Comparison of ENCODE assay signal across 12 cellular contexts in the genomic region with DNA sequence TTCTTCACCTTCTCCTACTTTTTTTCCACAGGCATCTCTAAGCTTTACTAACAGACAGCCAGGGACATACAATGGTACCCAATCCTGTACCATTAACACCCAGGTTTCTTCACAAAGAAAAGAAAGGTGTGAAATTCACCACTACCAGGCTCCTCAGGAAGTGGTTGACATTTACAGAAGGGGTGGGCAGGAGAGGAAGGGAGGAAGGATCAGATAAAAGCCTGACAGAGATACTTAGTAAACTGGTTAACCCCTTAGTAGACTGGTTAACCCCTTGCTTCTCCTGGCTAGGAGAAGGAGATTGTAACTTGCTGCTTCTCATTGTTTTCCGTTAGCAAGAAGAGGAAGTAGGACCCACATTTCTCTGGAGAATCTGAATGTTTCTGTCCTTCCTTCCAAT. TPM values are rescaled to one million over a fixed set of nuclear protein-coding genes. Genes with fewer than 3 reads are reported as not detected.
A peak's percentile ranks its signal among the peaks of the same experiment; 100 is the strongest.
DNase-seq lines count a peak whose midpoint lies in the region; ATAC-seq, FAIRE-seq and TF ChIP-seq lines count a peak whose summit lies in the region.
"Had no signal": no experiment of that assay in that cellular context is flagged by ENCODE, and none has a peak within 500 bp of the region (broad histone marks: within the 10 kb centered on the region; RNA-seq: fewer than 3 reads in every experiment).

No MANE protein-coding gene starts in this region.

- no peak for TF ChIP-seq RAD21 in K562 (CRISPR knock-in tag; conservative IDR thresholded peaks at IDR 0.05 in 1 of 2, IDR thresholded peaks at IDR 0.05 in 1 of 2)

- POLR2A ChIA-PET in K562 (lab: Yijun Ruan, JAX): interaction anchor here (1.4 kb wide), 1 partner anchor 11 kb away, joined by 4 read pairs; no protein-coding TSS in a partner anchor

- H3K9me3 Mint-ChIP-seq in stimulated activated naive CD8-positive, alpha-beta T cell treated with anti-CD3 and anti-CD28 coated beads, Interleukin-15, amount 100 ng/mL, for 72 hours: no peaks in the 10 kb centered on the region

- in situ Hi-C loops in K562 (cut with MboI): no loop called here

- H3K4me2 ChIP-seq in K562 (ENCODE audit: insufficient read depth, low read length): no peak overlapping the region

- ATAC-seq in K562: peak; percentile 28; the same call in 2 of the 3 replicates
- ATAC-seq in stimulated activated naive CD8-positive, alpha-beta T cell treated with anti-CD3 and anti-CD28 coated beads, Interleukin-15, amount 100 ng/mL, for 72 hours: peak; percentile 94

- peak overlapping the region; percentile 1; the same call in 1 of the 2 replicates for H2AFZ ChIP-seq in K562 (ENCODE audit: low read depth, low read length)

- no peak overlapping the region for H3K27ac ChIP-seq in K562 (ENCODE audit: extremely low read depth, low read depth, low read length)

- H3K4me1 ChIP-seq in K562 (replicated peaks in 1 of 2; ENCODE audit: control insufficient read depth in 2 of 2, insufficient read depth in 2 of 2, low read length in 2 of 2): peaks cover 0 to 5% of the 10 kb centered on the region in 2 experiments; a peak in 2 of 5 replicates

- TF ChIP-seq EP300 in K562 (IDR thresholded peaks at IDR 0.05; ENCODE audit: low read length): no peak

- H3K36me3 ChIP-seq in K562 (ENCODE audit: control insufficient read depth, insufficient read depth, low read length): no peaks in the 10 kb centered on the region

- 0% methylated on average over 1 of the region's 1 CpG for WGBS in K562 (ENCODE audit: insufficient coverage, low coverage, missing lambda C conversion rate)

- peak overlapping the region in 1 of 2 donors; percentile 86 for H3K27ac Mint-ChIP-seq in stimulated activated naive CD8-positive, alpha-beta T cell treated with anti-CD3 and anti-CD28 coated beads, Interleukin-15, amount 100 ng/mL, for 72 hours

- H3K9me3 ChIP-seq in K562 (replicated peaks; ENCODE audit: control insufficient read depth, insufficient read depth, low read depth, low read length): no peaks in the 10 kb centered on the region

- peak overlapping the region; percentile 41 to 77 for H3K4me3 Mint-ChIP-seq in stimulated activated naive CD8-positive, alpha-beta T cell treated with anti-CD3 and anti-CD28 coated beads, Interleukin-15, amount 100 ng/mL, for 72 hours

- CTCF ChIA-PET in K562 (lab: Yijun Ruan, JAX; ENCODE audit: low intra/inter-chr PET ratio): no interaction called here

- intact Hi-C loops in K562 (cut with micrococcal nuclease): no loop called here

- peak; percentile 4 for DNase-seq in stimulated activated CD4-positive, alpha-beta T cell treated with anti-CD3 and anti-CD28 coated beads, Interleukin-2, amount 100 ng/mL, for 4 hours (ENCODE audit: low read depth)
- no peak for DNase-seq in stimulated activated CD4-positive, alpha-beta T cell treated with anti-CD3 and anti-CD28 coated beads, Interleukin-2, amount 100 ng/mL, for 48 hours
- peak; percentile 72 for DNase-seq in OCI-M1 (lab: John Stamatoyannopoulos, UW)
- DNase-seq in K562 (ENCODE audit: extremely low read depth in 1 of 4, low spot score in 3 of 4): no peak
- peak; percentile 24 to 26 for DNase-seq in stimulated activated naive CD8-positive, alpha-beta T cell treated with anti-CD3 and anti-CD28 coated beads, Interleukin-15, amount 100 ng/mL, for 72 hours
- no peak for DNase-seq in H54 (ENCODE audit: insufficient read length, low spot score)
- no peak for DNase-seq in hepatic stellate cell (ENCODE audit: low spot score)
- no peak for DNase-seq in SK-N-DZ (ENCODE audit: low spot score)
- DNase-seq: NCI-H2029 treated with DMSO at 0.1 percent for 48 hours had no signal

- no peaks in the 10 kb centered on the region for H3K9me1 ChIP-seq in K562 (ENCODE audit: control insufficient read depth, insufficient read depth, low read length)

- TF ChIP-seq POLR2A in K562 (conservative IDR thresholded peaks at IDR 0.05) (no peak), H54 (IDR thresholded peaks at IDR 0.05; ENCODE audit: low read depth, low read length) (no peak)

- TF ChIP-seq CTCF in K562 (IDR thresholded peaks at IDR 0.05 in 2 of 3, conservative IDR thresholded peaks at IDR 0.05 in 1 of 3; ENCODE audit: insufficient read depth in 2 of 3, low read depth in 1 of 3, low read length in 3 of 3): no peak

- H4K20me1 ChIP-seq in K562 (replicated peaks; ENCODE audit: control insufficient read depth, insufficient read depth, low read length): no peaks in the 10 kb centered on the region

- peaks cover 55% of the 10 kb centered on the region for H3K4me1 Mint-ChIP-seq in stimulated activated naive CD8-positive, alpha-beta T cell treated with anti-CD3 and anti-CD28 coated beads, Interleukin-15, amount 100 ng/mL, for 72 hours

- H3K4me3 ChIP-seq in K562: no peak overlapping the region
- H3K4me3 ChIP-seq: lung had no signal

- no peaks in the 10 kb centered on the region for H3K79me2 ChIP-seq in K562 (ENCODE audit: control insufficient read depth, insufficient read depth, low read length)

- FAIRE-seq in K562 (lab: Jason Lieb, UNC): no peak
- no peak for FAIRE-seq in H54 (lab: Jason Lieb, UNC)
- FAIRE-seq: frontal cortex, RCC 7860 had no signal

- BruUV-seq in K562 (replicated peaks; lab: Mats Ljungman, UMichigan): no TSS peak

- no peaks in the 10 kb centered on the region for H3K27me3 ChIP-seq in K562 (ENCODE audit: control insufficient read depth in 2 of 2, insufficient read depth in 2 of 2, low read length in 2 of 2)

- H3K9ac ChIP-seq in K562 (ENCODE audit: insufficient read depth in 1 of 2, low read depth in 2 of 2, low read length in 2 of 2): no peak overlapping the region

- H3K27me3 Mint-ChIP-seq in stimulated activated naive CD8-positive, alpha-beta T cell treated with anti-CD3 and anti-CD28 coated beads, Interleukin-15, amount 100 ng/mL, for 72 hours: no peaks in the 10 kb centered on the region

TF ChIP-seq in K562, 482 proteins besides CTCF, POLR2A, EP300 and RAD21:
- TF ChIP-seq ZNF165 (CRISPR knock-in tag; IDR thresholded peaks at IDR 0.05; ENCODE audit: borderline replicate concordance) (no peak), STAT5A (IDR thresholded peaks at IDR 0.05; ENCODE audit: borderline replicate concordance, low read length) (no peak), SMAD4 (CRISPR knock-in tag; conservative IDR thresholded peaks at IDR 0.05) (no peak)
- TF ChIP-seq, protein P1, sequence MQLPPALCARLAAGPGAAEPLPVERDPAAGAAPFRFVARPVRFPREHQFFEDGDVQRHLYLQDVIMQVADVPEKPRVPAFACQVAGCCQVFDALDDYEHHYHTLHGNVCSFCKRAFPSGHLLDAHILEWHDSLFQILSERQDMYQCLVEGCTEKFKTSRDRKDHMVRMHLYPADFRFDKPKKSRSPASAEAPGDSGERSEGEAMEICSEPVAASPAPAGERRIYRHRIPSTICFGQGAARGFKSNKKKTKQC (CRISPR knock-in tag; IDR thresholded peaks at IDR 0.05): no peak
- TF ChIP-seq, protein P2, sequence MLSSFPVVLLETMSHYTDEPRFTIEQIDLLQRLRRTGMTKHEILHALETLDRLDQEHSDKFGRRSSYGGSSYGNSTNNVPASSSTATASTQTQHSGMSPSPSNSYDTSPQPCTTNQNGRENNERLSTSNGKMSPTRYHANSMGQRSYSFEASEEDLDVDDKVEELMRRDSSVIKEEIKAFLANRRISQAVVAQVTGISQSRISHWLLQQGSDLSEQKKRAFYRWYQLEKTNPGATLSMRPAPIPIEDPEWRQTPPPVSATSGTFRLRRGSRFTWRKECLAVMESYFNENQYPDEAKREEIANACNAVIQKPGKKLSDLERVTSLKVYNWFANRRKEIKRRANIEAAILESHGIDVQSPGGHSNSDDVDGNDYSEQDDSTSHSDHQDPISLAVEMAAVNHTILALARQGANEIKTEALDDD (IDR thresholded peaks at IDR 0.05): peak; percentile 99
TF ChIP-seq in K562: peak in this region for 1.

RNA-seq across cellular contexts. Expression of a gene that starts 7.2 kb away (rescaled TPM):
- total RNA-seq in K562 (2011; cell fraction: chromatin; rRNA removed; ENCODE audit: low replicate concordance): not detected in 2 replicates
- not detected in 2 replicates for total RNA-seq in K562 (2011; cell fraction: nucleolus; rRNA removed)
- total RNA-seq in K562 (2011; cell fraction: nucleoplasm; rRNA removed): not detected in 2 replicates
- total RNA-seq in K562 (2014; rRNA removed) (not detected in 2 replicates), K562 (2014; rRNA removed; fragmentation: Illumina TruSeq; extraction: Trizol) (not detected in 2 replicates), K562 (2015; rRNA removed; fragmentation: Illumina TruSeq; extraction: Trizol) (not detected in 2 replicates), K562 (2021) (0.29 TPM in 1 of 2 replicates, not detected in the other)
- polyA plus RNA-seq in K562 (2011; rRNA removed) (not detected in 2 replicates), K562 (2014; fragmentation: Illumina TruSeq; extraction: Trizol) (0.21 TPM in 1 of 2 replicates, not detected in the other), K562 (2014; fragmentation: Nextera tagmentation; extraction: Ambion mirVana) (under 1 TPM; 0.03 to 0.17 TPM), K562 (2014; rRNA removed) (0.19 TPM in 1 of 2 replicates, not detected in the other)
- polyA plus RNA-seq in K562 (2011; cell fraction: cytosol; rRNA removed): not detected in 2 replicates
- not detected in 2 replicates for polyA plus RNA-seq in K562 (2011; cell fraction: nucleus; rRNA removed)
- polyA plus RNA-seq in K562 (2012): 0.05 TPM in 1 of 2 replicates, not detected in the other
- polyA minus RNA-seq in K562 (2011; rRNA and poly(A)+ RNA removed): not detected in 2 replicates
- polyA minus RNA-seq in K562 (2011; cell fraction: cytosol; rRNA and poly(A)+ RNA removed): not detected in 2 replicates
- polyA minus RNA-seq in K562 (2011; cell fraction: nucleus; rRNA and poly(A)+ RNA removed): not detected in 2 replicates
- not detected in 2 replicates for polyA plus RNA-seq in SK-N-DZ (2014; cell fraction: cytosol; rRNA removed)
- polyA plus RNA-seq in SK-N-DZ (2014; cell fraction: nucleus; rRNA removed): not detected in 2 replicates

Comparison
In these comparisons a context has a peak if more than half of its experiments do, and no peak if none do; other contexts are left out.
1. DNase-seq: peak in stimulated activated CD4-positive, alpha-beta T cell treated with anti-CD3 and anti-CD28 coated beads, Interleukin-2, amount 100 ng/mL, for 4 hours (single experiment), OCI-M1 (single experiment) and stimulated activated naive CD8-positive, alpha-beta T cell treated with anti-CD3 and anti-CD28 coated beads, Interleukin-15, amount 100 ng/mL, for 72 hours (2 of 2); none in stimulated activated CD4-positive, alpha-beta T cell treated with anti-CD3 and anti-CD28 coated beads, Interleukin-2, amount 100 ng/mL, for 48 hours (0 of 2), K562 (0 of 4), H54 (single experiment), hepatic stellate cell (single experiment) and SK-N-DZ (single experiment).